In genomic region chr7:116446179-116446855, GRCh38 we compare ENCODE assay signal across 26 cellular contexts. TPM values are rescaled to one million over a fixed set of nuclear protein-coding genes. Genes with fewer than 3 reads are reported as not detected.
DNase-seq lines count a peak whose midpoint lies in the region; ATAC-seq and TF ChIP-seq lines count a peak whose summit lies in the region.
"Had no signal": no experiment of that assay in that cellular context is flagged by ENCODE, and none has a peak within 500 bp of the region (broad histone marks: within the 10 kb centered on the region; RNA-seq: fewer than 3 reads in every experiment).

No MANE protein-coding gene starts in this region.

- no peaks in the 10 kb centered on the region for H3K27me3 ChIP-seq in GM23248 (replicated peaks; ENCODE audit: insufficient read depth)
- no peaks in the 10 kb centered on the region for H3K27me3 ChIP-seq in testis
- H3K27me3 ChIP-seq: colonic mucosa, heart left ventricle, spleen had no signal

- no peaks in the 10 kb centered on the region for H4K20me1 ChIP-seq in GM23248 (ENCODE audit: insufficient read depth)

- no peak overlapping the region for H3K9ac ChIP-seq in GM23248

- no peaks in the 10 kb centered on the region for H3K36me3 Mint-ChIP-seq in activated T-cell treated with anti-CD3 and anti-CD28 coated beads, Interleukin-2, amount 50 U/mL, for 4 hours (ENCODE audit: insufficient read depth)
- H3K36me3 Mint-ChIP-seq: CD8-positive, alpha-beta T cell; memory B cell; natural killer cell had no signal

- no peak overlapping the region for H3K27ac ChIP-seq in GM23248
- H3K27ac ChIP-seq in testis: peak overlapping the region in 1 of 2 donors; percentile 5
- no peak overlapping the region for H3K27ac ChIP-seq in substantia nigra (ENCODE audit: low read depth, low read length, poor library complexity, severe bottlenecking)
- H3K27ac ChIP-seq: colonic mucosa, epithelial cell of prostate had no signal

- H3K9me3 ChIP-seq in GM23248 (ENCODE audit: low read depth) (no peaks in the 10 kb centered on the region), testis (no peaks in the 10 kb centered on the region)
- H3K9me3 ChIP-seq: colonic mucosa, heart left ventricle, spleen had no signal

- H3K4me1 Mint-ChIP-seq in activated T-cell treated with anti-CD3 and anti-CD28 coated beads, Interleukin-2, amount 50 U/mL, for 4 hours (ENCODE audit: low read depth): no peaks in the 10 kb centered on the region
- H3K4me1 Mint-ChIP-seq: activated B cell treated with CpG ODN at 0.5 μM for 24 hours, memory B cell, natural killer cell had no signal

- no peak overlapping the region for H3K4me3 ChIP-seq in GM23248
- no peak overlapping the region for H3K4me3 ChIP-seq in fibroblast of pulmonary artery (replicated peaks; ENCODE audit: low read depth, low read length)
- H3K4me3 ChIP-seq in testis: no peak overlapping the region
- H3K4me3 ChIP-seq: colonic mucosa, heart left ventricle, spleen had no signal

- H3K4me2 ChIP-seq in GM23248 (ENCODE audit: unreplicated experiment): no peak overlapping the region

- peak; percentile 44 for DNase-seq in GM23248
- peak; percentile 75 for DNase-seq in fibroblast of pulmonary artery (ENCODE audit: low read depth)
- peak; percentile 60 for DNase-seq in testis
- DNase-seq in activated T-cell treated with anti-CD3 and anti-CD28 coated beads, Interleukin-2, amount 50 U/mL, for 4 hours: no peak
- DNase-seq in substantia nigra (lab: John Stamatoyannopoulos, UW): no peak
- DNase-seq in NCI-H446 treated with DMSO at 0.1 percent for 48 hours (lab: John Stamatoyannopoulos, UW): no peak
- DNase-seq: activated B cell treated with CpG ODN at 0.5 μM for 24 hours; activated effector memory CD4-positive, alpha-beta T cell treated with anti-CD3 and anti-CD28 coated beads, Interleukin-2, amount 50 U/mL, for 16 hours; amygdala; CD8-positive, alpha-beta T cell; colonic mucosa; DND-41; heart left ventricle; islet precursor cell; MV-4-11; natural killer cell; NCI-H187 treated with DMSO at 0.1 percent for 48 hours; NCI-H446; spleen had no signal

- H3K9me3 Mint-ChIP-seq in activated T-cell treated with anti-CD3 and anti-CD28 coated beads, Interleukin-2, amount 50 U/mL, for 4 hours: no peaks in the 10 kb centered on the region
- H3K9me3 Mint-ChIP-seq: activated B cell treated with CpG ODN at 0.5 μM for 24 hours; CD8-positive, alpha-beta T cell; memory B cell; natural killer cell had no signal

- H3K36me3 ChIP-seq in GM23248 (ENCODE audit: low read depth) (no peaks in the 10 kb centered on the region), testis (ENCODE audit: low read depth, missing control alignments) (no peaks in the 10 kb centered on the region)
- H3K36me3 ChIP-seq: colonic mucosa, heart left ventricle, spleen had no signal

- TF ChIP-seq CTCF in fibroblast of pulmonary artery (IDR thresholded peaks at IDR 0.05; ENCODE audit: low read length, missing control alignments) (no peak), testis (IDR thresholded peaks at IDR 0.05) (no peak)

- H3K4me1 ChIP-seq in GM23248 (ENCODE audit: insufficient read depth) (peaks cover 56% of the 10 kb centered on the region), testis (peaks cover 8% of the 10 kb centered on the region)
- H3K4me1 ChIP-seq: colonic mucosa, spleen had no signal

- peaks cover 20% of the 10 kb centered on the region for H3F3A ChIP-seq in GM23248 (ENCODE audit: insufficient read depth)

- TF ChIP-seq POLR2A in testis (IDR thresholded peaks at IDR 0.05): no peak

- H3K27me3 Mint-ChIP-seq in activated T-cell treated with anti-CD3 and anti-CD28 coated beads, Interleukin-2, amount 50 U/mL, for 4 hours (ENCODE audit: low read depth): peaks cover 15% of the 10 kb centered on the region
- H3K27me3 Mint-ChIP-seq: progenitor cell of endocrine pancreas had no signal

- in situ Hi-C loops in GM23248 (cut with MboI): no loop called here

- ATAC-seq in SK-N-SH treated with all-trans-retinoic acid at 6 μM for 48 hours (0 out of 3 replicates have a peak, but pooled peaks have one; percentile 5), GM21381 (IDR thresholded peaks at IDR 0.05; ENCODE audit: unreplicated experiment) (no peak)
- no peak for ATAC-seq in activated T-cell treated with anti-CD3 and anti-CD28 coated beads, Interleukin-2, amount 50 U/mL, for 4 hours
- ATAC-seq: CD8-positive, alpha-beta T cell; natural killer cell; Right ventricle myocardium inferior had no signal

- H3K79me2 ChIP-seq in GM23248 (ENCODE audit: insufficient read depth): no peaks in the 10 kb centered on the region

- intact Hi-C loops in testis (cut with DNase I; ENCODE audit: low total_unique reads): no loop called here

- WGBS in GM23248 (ENCODE audit: low coverage in 1 of 2, low lambda C conversion rate in 2 of 2, missing lambda C conversion rate in 2 of 2), 2 experiments: 46 to 47% methylated on average over 5 of the region's 5 CpGs
- 46 to 53% methylated on average over 5 of the region's 5 CpGs for WGBS in testis, 2 donors

- H2AFZ ChIP-seq in GM23248: peak overlapping the region; percentile 62

- H3K9me2 ChIP-seq in GM23248 (ENCODE audit: insufficient read depth): no peaks in the 10 kb centered on the region

- no peak overlapping the region for H3K4me3 Mint-ChIP-seq in activated T-cell treated with anti-CD3 and anti-CD28 coated beads, Interleukin-2, amount 50 U/mL, for 4 hours
- H3K4me3 Mint-ChIP-seq: activated B cell treated with CpG ODN at 0.5 μM for 24 hours; CD8-positive, alpha-beta T cell; memory B cell; natural killer cell had no signal

TF ChIP-seq in SK-N-SH treated with all-trans-retinoic acid at 6 μM for 48 hours, 23 proteins besides CTCF, POLR2A, EP300 and RAD21:
- TF ChIP-seq PATZ1 (CRISPR knock-in tag; IDR thresholded peaks at IDR 0.05; ENCODE audit: borderline replicate concordance) (no peak), ISL1 (CRISPR knock-in tag; IDR thresholded peaks at IDR 0.05) (no peak)
- TF ChIP-seq, protein P1, sequence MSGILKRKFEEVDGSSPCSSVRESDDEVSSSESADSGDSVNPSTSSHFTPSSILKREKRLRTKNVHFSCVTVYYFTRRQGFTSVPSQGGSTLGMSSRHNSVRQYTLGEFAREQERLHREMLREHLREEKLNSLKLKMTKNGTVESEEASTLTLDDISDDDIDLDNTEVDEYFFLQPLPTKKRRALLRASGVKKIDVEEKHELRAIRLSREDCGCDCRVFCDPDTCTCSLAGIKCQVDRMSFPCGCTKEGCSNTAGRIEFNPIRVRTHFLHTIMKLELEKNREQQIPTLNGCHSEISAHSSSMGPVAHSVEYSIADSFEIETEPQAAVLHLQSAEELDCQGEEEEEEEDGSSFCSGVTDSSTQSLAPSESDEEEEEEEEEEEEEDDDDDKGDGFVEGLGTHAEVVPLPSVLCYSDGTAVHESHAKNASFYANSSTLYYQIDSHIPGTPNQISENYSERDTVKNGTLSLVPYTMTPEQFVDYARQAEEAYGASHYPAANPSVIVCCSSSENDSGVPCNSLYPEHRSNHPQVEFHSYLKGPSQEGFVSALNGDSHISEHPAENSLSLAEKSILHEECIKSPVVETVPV (CRISPR knock-in tag; IDR thresholded peaks at IDR 0.05): no peak

RNA-seq across cellular contexts. Expression of gene CAV2, which starts 53.2 kb away (rescaled TPM):
- 251 and 283 TPM in 2 replicates for total RNA-seq in GM23248 (2014; rRNA removed; shearing (Covaris generic))
- polyA plus RNA-seq in GM23248 (2016; fragmentation: Nextera tagmentation; extraction: Ambion mirVana) (344 and 358 TPM in 2 replicates), testis (ENCODE audit: insufficient read depth, low read depth, low replicate concordance) (33.5 TPM)
- 10 to 100 TPM; 33.0 to 40.2 TPM for total RNA-seq in testis
- total RNA-seq in activated T-cell treated with anti-CD3 and anti-CD28 coated beads, Interleukin-2, amount 50 U/mL, for 4 hours: under 1 TPM in 2 of 3 donors, not detected in 1; 0.16 to 0.24 TPM
- total RNA-seq: activated B cell treated with CpG ODN at 0.5 μM for 24 hours; CD8-positive, alpha-beta T cell; T-helper 1 cell treated with Interleukin-12 subunit alpha and Interleukin-12 subunit beta and Interleukin-4 antibody, amounts not matched to agents 30 ng/mL and 1 ng/mL, for 36 hours had no signal

Comparison
In these comparisons a context has a peak if more than half of its experiments do, and no peak if none do; other contexts are left out.
1. DNase-seq: peak in GM23248 (single experiment), fibroblast of pulmonary artery (single experiment) and testis (single experiment); none in activated T-cell treated with anti-CD3 and anti-CD28 coated beads, Interleukin-2, amount 50 U/mL, for 4 hours (single experiment), substantia nigra (0 of 49) and NCI-H446 treated with DMSO at 0.1 percent for 48 hours (single experiment).
2. RNA of gene CAV2, which starts 53.2 kb away (total RNA-seq): 251 to 283 TPM in GM23248 and 33.0 to 40.2 TPM in testis; 0.16 to 0.24 TPM in activated T-cell treated with anti-CD3 and anti-CD28 coated beads, Interleukin-2, amount 50 U/mL, for 4 hours; every median in the first group is over 10 times any median in the second.